Comparison of ENCODE assay signal across 15 cellular contexts in the genomic region with DNA sequence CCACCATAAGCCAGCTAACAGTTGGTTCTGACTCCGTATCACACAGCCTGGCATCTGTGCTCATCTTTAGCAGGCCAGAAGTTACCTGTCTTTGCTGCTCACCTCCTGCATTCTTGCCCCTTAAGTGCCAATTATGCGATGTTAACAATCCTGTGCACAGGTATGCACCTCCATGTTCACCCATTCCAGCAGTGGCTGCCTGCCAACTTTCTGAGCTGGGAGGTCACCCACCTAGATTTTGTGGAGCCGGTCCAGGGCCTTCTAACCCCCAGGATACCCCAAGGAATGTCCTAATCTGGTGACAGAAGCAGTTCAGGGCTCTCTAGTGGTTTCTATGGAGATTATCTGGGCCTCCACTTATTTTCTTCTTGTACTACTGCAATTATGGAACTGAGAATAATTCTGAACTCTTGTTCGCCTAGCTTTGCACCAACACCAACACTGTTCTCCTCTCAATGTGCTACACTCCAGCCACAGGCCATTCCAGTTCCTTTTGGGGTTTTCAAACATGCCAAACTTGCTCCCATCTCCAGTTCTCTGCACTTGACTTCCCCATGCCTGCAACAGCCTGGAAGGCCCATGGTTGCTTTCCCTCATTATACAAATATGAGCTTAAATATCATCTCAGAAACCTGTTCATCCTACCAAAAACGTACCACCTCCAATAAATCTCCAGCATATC. TPM values are rescaled to one million over a fixed set of nuclear protein-coding genes. Genes with fewer than 3 reads are reported as not detected.
DNase-seq lines count a peak whose midpoint lies in the region; ATAC-seq, FAIRE-seq and TF ChIP-seq lines count a peak whose summit lies in the region.
"Had no signal": no experiment of that assay in that cellular context is flagged by ENCODE, and none has a peak within 500 bp of the region (broad histone marks: within the 10 kb centered on the region; RNA-seq: fewer than 3 reads in every experiment).

No MANE protein-coding gene starts in this region.

- H3K36me3 Mint-ChIP-seq in neural progenitor cell = peaks cover 40% of the 10 kb centered on the region
- H3K36me3 Mint-ChIP-seq: naive thymus-derived CD8-positive, alpha-beta T cell had no signal

- peak overlapping the region; percentile 18 for H3K4me2 ChIP-seq in endothelial cell of umbilical vein (ENCODE audit: insufficient read depth, low read length)
- H3K4me2 ChIP-seq in neural progenitor cell = no peak overlapping the region

- H3K4me3 Mint-ChIP-seq in neural progenitor cell = no peak overlapping the region
- H3K4me3 Mint-ChIP-seq: naive thymus-derived CD8-positive, alpha-beta T cell had no signal

- POLR2A ChIA-PET in endothelial cell of umbilical vein (lab: Charles Lee) = interaction anchor here (0.6 to 0.7 kb wide), 2 partner anchors 47 to 168 kb away, joined by 3 to 6 read pairs; no protein-coding TSS in a partner anchor

- H3K9ac ChIP-seq in endothelial cell of umbilical vein (replicated peaks; ENCODE audit: extremely low read depth, insufficient read depth, low read length) = peak overlapping the region; percentile 49
- H3K9ac ChIP-seq in neural progenitor cell = no peak overlapping the region

- dilution Hi-C loops in endothelial cell of umbilical vein (cut with MboI; ENCODE audit: extremely low pct_ligation_motif_present, low sequenced_read_pairs) = loop anchor here (25.0 kb wide), 1 partner anchor 140 kb away; no protein-coding TSS in a partner anchor

- FAIRE-seq in endothelial cell of umbilical vein (lab: Jason Lieb, UNC) = no peak

- H3F3A ChIP-seq in neural progenitor cell (ENCODE audit: low read depth) = peaks cover 7% of the 10 kb centered on the region

- no peak for TF ChIP-seq POLR2A in endothelial cell of umbilical vein (IDR thresholded peaks at IDR 0.05; ENCODE audit: low read depth, low read length)

- intact Hi-C loops in heart right ventricle (cut with DNase I) (loop anchor here in 1 of 10 donors (10.0 kb wide), 1 partner anchor 108 kb away; no protein-coding TSS in a partner anchor), left ventricle myocardium superior (cut with micrococcal nuclease) (no loop called here), endothelial cell of umbilical vein (cut with micrococcal nuclease) (loop anchor here (1.0 to 5.0 kb wide), 5 partner anchors 8 to 225 kb away; a partner anchor contains a TSS), upper lobe of right lung (cut with DNase I) (no loop called here)

- H4K20me1 ChIP-seq in endothelial cell of umbilical vein (replicated peaks; ENCODE audit: control insufficient read depth, extremely low read depth, insufficient read depth, low read length) (peaks cover 2% of the 10 kb centered on the region), neural progenitor cell (ENCODE audit: low read depth) (peaks cover 23% of the 10 kb centered on the region)

- WGBS in heart right ventricle, 2 donors = 54 to 60% methylated on average over 5 of the region's 5 CpGs

- peak overlapping the region; percentile 21 to 78 (median 54) for H3K27ac ChIP-seq in heart right ventricle
- peak overlapping the region; percentile 92 for H3K27ac ChIP-seq in endothelial cell of umbilical vein (ENCODE audit: insufficient read depth, low read depth, low read length)
- H3K27ac ChIP-seq in neural progenitor cell = no peak overlapping the region
- H3K27ac ChIP-seq in upper lobe of right lung = peak overlapping the region; percentile 76
- H3K27ac ChIP-seq in WERI-Rb-1 = no peak overlapping the region
- H3K27ac ChIP-seq: SJSA1 had no signal

- no peak for TF ChIP-seq CTCF in heart right ventricle (IDR thresholded peaks at IDR 0.05)
- TF ChIP-seq CTCF in endothelial cell of umbilical vein (IDR thresholded peaks at IDR 0.05; ENCODE audit: extremely low read depth in 1 of 2, insufficient read depth in 1 of 2, low read depth in 1 of 2, low read length in 2 of 2) = no peak
- TF ChIP-seq CTCF in neural progenitor cell (IDR thresholded peaks at IDR 0.05) = no peak
- no peak for TF ChIP-seq CTCF in upper lobe of right lung (IDR thresholded peaks at IDR 0.05)
- no peak for TF ChIP-seq CTCF in WERI-Rb-1 (IDR thresholded peaks at IDR 0.05; ENCODE audit: low read depth, low read length)

- H3K36me3 ChIP-seq in heart right ventricle = peaks cover 0 to 27% (median 0%) of the 10 kb centered on the region in 9 donors
- peaks cover 0 to 12% of the 10 kb centered on the region in 2 experiments for H3K36me3 ChIP-seq in endothelial cell of umbilical vein (ENCODE audit: control insufficient read depth in 2 of 2, extremely low read depth in 1 of 2, insufficient read depth in 2 of 2, low read length in 2 of 2)
- no peaks in the 10 kb centered on the region for H3K36me3 ChIP-seq in neural progenitor cell
- H3K36me3 ChIP-seq in upper lobe of right lung = peaks cover 11% of the 10 kb centered on the region
- H3K36me3 ChIP-seq in WERI-Rb-1 = no peaks in the 10 kb centered on the region

- H3K27me3 Mint-ChIP-seq in neural progenitor cell (ENCODE audit: insufficient read depth, low read depth) = peaks cover 5% of the 10 kb centered on the region

- peaks cover 53% of the 10 kb centered on the region for H3K4me1 Mint-ChIP-seq in neural progenitor cell

- H3K27me3 ChIP-seq in heart right ventricle (no peaks in the 10 kb centered on the region), endothelial cell of umbilical vein (ENCODE audit: control insufficient read depth in 2 of 2, insufficient read depth in 2 of 2, low read length in 2 of 2) (no peaks in the 10 kb centered on the region), neural progenitor cell (no peaks in the 10 kb centered on the region), upper lobe of right lung (no peaks in the 10 kb centered on the region), WERI-Rb-1 (ENCODE audit: insufficient read depth, low read depth, severe bottlenecking) (no peaks in the 10 kb centered on the region)
- H3K27me3 ChIP-seq: SJSA1 had no signal

- H3K9me1 ChIP-seq in endothelial cell of umbilical vein (replicated peaks; ENCODE audit: control insufficient read depth, extremely low read depth, insufficient read depth, low read length) = no peaks in the 10 kb centered on the region

- H3K27ac Mint-ChIP-seq in neural progenitor cell = peak overlapping the region; percentile 10

- no TSS peak for BruUV-seq in endothelial cell of umbilical vein (replicated peaks; lab: Mats Ljungman, UMichigan)

- CTCF ChIA-PET in endothelial cell of umbilical vein (lab: Charles Lee) = interaction anchor here (0.6 to 8.2 kb wide), 13 partner anchors 8 to 171 kb away, joined by 3 to 104 read pairs (median 6); a partner anchor contains a TSS

- H3K9me3 Mint-ChIP-seq in neural progenitor cell = no peaks in the 10 kb centered on the region
- H3K9me3 Mint-ChIP-seq: naive thymus-derived CD8-positive, alpha-beta T cell had no signal

- H3K9me3 ChIP-seq in heart right ventricle (no peaks in the 10 kb centered on the region), endothelial cell of umbilical vein (replicated peaks; ENCODE audit: control insufficient read depth, insufficient read depth, low read length) (no peaks in the 10 kb centered on the region), neural progenitor cell (ENCODE audit: low read depth) (no peaks in the 10 kb centered on the region), upper lobe of right lung (no peaks in the 10 kb centered on the region), WERI-Rb-1 (ENCODE audit: severe bottlenecking) (no peaks in the 10 kb centered on the region)
- H3K9me3 ChIP-seq: SJSA1 had no signal

- H3K4me3 ChIP-seq in heart right ventricle = peak overlapping the region in 1 of 10 donors; percentile 3
- H3K4me3 ChIP-seq in endothelial cell of umbilical vein (replicated peaks in 1 of 3; ENCODE audit: insufficient read depth in 1 of 3, low read depth in 1 of 3, low read length in 3 of 3) = no peak overlapping the region
- H3K4me3 ChIP-seq in neural progenitor cell = no peak overlapping the region
- no peak overlapping the region for H3K4me3 ChIP-seq in upper lobe of right lung
- H3K4me3 ChIP-seq in WERI-Rb-1 (ENCODE audit: low read depth, low read length) = no peak overlapping the region
- H3K4me3 ChIP-seq: SJSA1 had no signal

- DNase-seq in heart right ventricle = no peak
- DNase-seq in left ventricle myocardium superior = no peak
- DNase-seq in endothelial cell of umbilical vein (ENCODE audit: low read depth, low spot score) = peak; percentile 24
- no peak for DNase-seq in neural progenitor cell (ENCODE audit: low spot score)
- peak; percentile 76 for DNase-seq in upper lobe of right lung
- no peak for DNase-seq in WERI-Rb-1
- no peak for DNase-seq in stimulated activated CD4-positive, alpha-beta T cell treated with anti-CD3 and anti-CD28 coated beads, Interleukin-4, amount 100 ng/mL, for 4 hours
- DNase-seq: activated naive CD4-positive, alpha-beta T cell treated with Interleukin-2 at 50 U/mL for 16 hours; central memory CD4-positive, alpha-beta T cell; DMS153; KG1; naive thymus-derived CD8-positive, alpha-beta T cell; NCI-H1694 had no signal

- H2AFZ ChIP-seq in endothelial cell of umbilical vein (ENCODE audit: low read depth, low read length) (no peak overlapping the region), neural progenitor cell (replicated peaks) (no peak overlapping the region)

- ATAC-seq in heart right ventricle (no peak), left ventricle myocardium superior (no peak), upper lobe of right lung (peak; percentile 54), HG03342 (IDR thresholded peaks at IDR 0.05; ENCODE audit: unreplicated experiment) (no peak)
- ATAC-seq: naive thymus-derived CD8-positive, alpha-beta T cell had no signal

- H3K79me2 ChIP-seq in endothelial cell of umbilical vein (ENCODE audit: control insufficient read depth, insufficient read depth, low read length) (peaks cover 76% of the 10 kb centered on the region), neural progenitor cell (ENCODE audit: low read depth) (peaks cover 20% of the 10 kb centered on the region)

- H3K4me1 ChIP-seq in heart right ventricle (peaks cover 39 to 100% (median 92%) of the 10 kb centered on the region in 9 donors), endothelial cell of umbilical vein (ENCODE audit: control insufficient read depth, extremely low read depth, insufficient read depth, low read length) (peaks cover 81% of the 10 kb centered on the region), neural progenitor cell (peaks cover 18% of the 10 kb centered on the region), upper lobe of right lung (peaks cover 82% of the 10 kb centered on the region)

RNA-seq across cellular contexts. Expression of a gene that starts 9.0 kb away (rescaled TPM):
- total RNA-seq in heart right ventricle (10 to 100 TPM in 9 of 10 donors, 1 to 10 TPM in 1; 8.3 to 36.0 (median 16.7) TPM), left ventricle myocardium superior (15.2 TPM), endothelial cell of umbilical vein (31.2 and 32.9 TPM in 2 replicates), neural progenitor cell (ENCODE audit: low replicate concordance) (11.7 and 12.4 TPM in 2 replicates), upper lobe of right lung (23.5 TPM)
- polyA plus RNA-seq in heart right ventricle (10 to 100 TPM in 1 of 2 donors, 1 to 10 TPM in 1; 6.6 to 10.6 TPM), endothelial cell of umbilical vein (15.6 and 17.5 TPM in 2 replicates)
- polyA plus RNA-seq in endothelial cell of umbilical vein (2011; cell fraction: cytosol; rRNA removed) = 25.3 and 26.5 TPM in 2 replicates
- 36.3 and 37.1 TPM in 2 replicates for polyA plus RNA-seq in endothelial cell of umbilical vein (2011; cell fraction: nucleus; rRNA removed)
- polyA plus RNA-seq in endothelial cell of umbilical vein (2012) = 32.6 and 38.1 TPM in 2 replicates
- 18.1 and 19.7 TPM in 2 replicates for polyA minus RNA-seq in endothelial cell of umbilical vein
- 69.6 TPM for polyA minus RNA-seq in endothelial cell of umbilical vein (2011; cell fraction: cytosol; rRNA and poly(A)+ RNA removed)
- polyA minus RNA-seq in endothelial cell of umbilical vein (2011; cell fraction: nucleus; rRNA and poly(A)+ RNA removed) = 30.1 and 38.1 TPM in 2 replicates

Comparison
In these comparisons a context has a peak if more than half of its experiments do, and no peak if none do; other contexts are left out.
1. DNase-seq: peak in endothelial cell of umbilical vein (single experiment) and upper lobe of right lung (single experiment); none in heart right ventricle (0 of 2), left ventricle myocardium superior (single experiment), neural progenitor cell (single experiment), WERI-Rb-1 (single experiment) and stimulated activated CD4-positive, alpha-beta T cell treated with anti-CD3 and anti-CD28 coated beads, Interleukin-4, amount 100 ng/mL, for 4 hours (0 of 2).
2. H3K27ac ChIP-seq: peak in heart right ventricle (10 of 10), endothelial cell of umbilical vein (single experiment) and upper lobe of right lung (single experiment); none in neural progenitor cell (single experiment) and WERI-Rb-1 (single experiment).